Comparison of ENCODE assay signal across 9 cellular contexts in the genomic region with DNA sequence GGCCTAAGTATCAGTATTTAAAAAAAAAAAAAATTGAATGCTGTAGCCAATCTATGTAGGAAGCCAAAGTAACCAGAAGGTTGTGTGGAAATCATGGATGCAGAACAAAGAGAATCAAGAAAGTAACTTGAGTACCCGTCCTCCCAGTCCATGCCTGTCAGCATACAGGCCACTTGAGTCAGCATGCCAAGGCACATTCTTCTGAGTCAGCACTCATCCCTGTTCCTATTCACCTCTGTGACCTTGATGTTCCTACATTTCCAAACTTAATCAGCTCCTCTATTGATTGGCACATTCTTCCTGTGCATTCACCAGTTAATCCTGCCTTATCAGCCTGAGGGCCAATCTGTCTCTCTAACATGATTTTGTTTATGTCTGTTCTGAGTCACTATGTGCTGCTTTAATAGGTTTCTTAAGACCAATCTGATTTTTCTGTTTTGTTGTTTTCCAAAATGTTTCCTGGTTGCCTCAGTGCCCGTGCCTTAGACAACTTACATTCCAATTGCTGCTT.
DNase-seq lines count a peak whose midpoint lies in the region; ATAC-seq, FAIRE-seq and TF ChIP-seq lines count a peak whose summit lies in the region.
"Had no signal": no experiment of that assay in that cellular context is flagged by ENCODE, and none has a peak within 500 bp of the region (broad histone marks: within the 10 kb centered on the region; RNA-seq: fewer than 3 reads in every experiment).

No MANE protein-coding gene starts in this region.

- no peaks in the 10 kb centered on the region for H4K20me1 ChIP-seq in keratinocyte (ENCODE audit: control insufficient read depth, extremely low read depth, insufficient read depth, low read length)

- H2AFZ ChIP-seq in keratinocyte (ENCODE audit: control insufficient read depth, low read length) = no peak overlapping the region

- POLR2A ChIA-PET in AG04450 (lab: Yijun Ruan, JAX) (interaction anchor here (0.7 kb wide), 1 partner anchor 138 kb away, joined by 7 read pairs; no protein-coding TSS in a partner anchor), T-cell (lab: Charles Lee) (no interaction called here)

- no peaks in the 10 kb centered on the region for H3K27me3 Mint-ChIP-seq in natural killer cell treated with Interleukin-12 subunit alpha and Interleukin-12 subunit beta and Interleukin-15 and Interleukin-18, amount 100 ng/mL, for 72 hours
- H3K27me3 Mint-ChIP-seq in T-cell = no peaks in the 10 kb centered on the region

- no peaks in the 10 kb centered on the region for H3K9me3 Mint-ChIP-seq in natural killer cell treated with Interleukin-12 subunit alpha and Interleukin-12 subunit beta and Interleukin-15 and Interleukin-18, amount 100 ng/mL, for 72 hours
- H3K9me3 Mint-ChIP-seq in T-cell = no peaks in the 10 kb centered on the region

- FAIRE-seq in keratinocyte (lab: Jason Lieb, UNC) = peak; percentile 100

- no peaks in the 10 kb centered on the region for H3K27me3 ChIP-seq in AG04450 (ENCODE audit: control insufficient read depth, insufficient read depth, low read length)
- no peaks in the 10 kb centered on the region for H3K27me3 ChIP-seq in adipocyte (replicated peaks; ENCODE audit: control insufficient read depth, insufficient read depth, low read length)
- no peaks in the 10 kb centered on the region for H3K27me3 ChIP-seq in keratinocyte (ENCODE audit: control insufficient read depth, extremely low read depth, insufficient read depth, low read length)

- peaks cover 0 to 3% of the 10 kb centered on the region in 2 donors for H3K4me1 Mint-ChIP-seq in natural killer cell treated with Interleukin-12 subunit alpha and Interleukin-12 subunit beta and Interleukin-15 and Interleukin-18, amount 100 ng/mL, for 72 hours (ENCODE audit: low read depth in 2 of 2)
- no peaks in the 10 kb centered on the region for H3K4me1 Mint-ChIP-seq in T-cell

- H3K79me2 ChIP-seq in keratinocyte (ENCODE audit: control insufficient read depth, insufficient read depth, low read length) = peaks cover 3% of the 10 kb centered on the region

- no peak for ATAC-seq in natural killer cell treated with Interleukin-12 subunit alpha and Interleukin-12 subunit beta and Interleukin-15 and Interleukin-18, amount 100 ng/mL, for 72 hours
- no peak for ATAC-seq in T-cell (replicated peaks in 1 of 4)

- H3K36me3 Mint-ChIP-seq in natural killer cell treated with Interleukin-12 subunit alpha and Interleukin-12 subunit beta and Interleukin-15 and Interleukin-18, amount 100 ng/mL, for 72 hours = no peaks in the 10 kb centered on the region
- peaks cover 2% of the 10 kb centered on the region for H3K36me3 Mint-ChIP-seq in T-cell

- CTCF ChIA-PET in AG04450 (lab: Charles Lee) = interaction anchor here (0.7 to 1.6 kb wide), 4 partner anchors 52 to 684 kb away, joined by 3 to 4 read pairs (median 4); no protein-coding TSS in a partner anchor
- CTCF ChIA-PET in T-cell (lab: Charles Lee) = interaction anchor here in 1 of 2 donors (1.0 kb wide), 1 partner anchor 9 kb away, joined by 4 read pairs; no protein-coding TSS in a partner anchor

- TF ChIP-seq CTCF in AG04450 (IDR thresholded peaks at IDR 0.05; ENCODE audit: low read depth, low read length) = no peak
- no peak for TF ChIP-seq CTCF in keratinocyte (optimal IDR thresholded peaks at IDR 0.05 in 1 of 3, IDR thresholded peaks at IDR 0.05 in 1 of 3, conservative IDR thresholded peaks at IDR 0.05 in 1 of 3; ENCODE audit: extremely low read depth in 1 of 3, insufficient read depth in 2 of 3, low read length in 3 of 3)

- no peak overlapping the region for H3K4me3 ChIP-seq in AG04450 (ENCODE audit: low read depth, low read length)
- H3K4me3 ChIP-seq in adipocyte (ENCODE audit: low read length) = no peak overlapping the region
- H3K4me3 ChIP-seq in keratinocyte (ENCODE audit: control insufficient read depth in 2 of 3, extremely low read depth in 1 of 3, insufficient read depth in 2 of 3, low read depth in 1 of 3, low read length in 3 of 3) = peak overlapping the region in 2 of 3 experiments; percentile 36 to 39

- no peaks in the 10 kb centered on the region for H3K9me3 ChIP-seq in AG04450 (ENCODE audit: control insufficient read depth, insufficient read depth, low read length)
- H3K9me3 ChIP-seq in adipocyte (ENCODE audit: control insufficient read depth, low read length) = no peaks in the 10 kb centered on the region
- no peaks in the 10 kb centered on the region for H3K9me3 ChIP-seq in keratinocyte (ENCODE audit: control insufficient read depth, low read depth, low read length)

- dilution Hi-C loops in keratinocyte (cut with MboI; ENCODE audit: extremely low pct_ligation_motif_present, low sequenced_read_pairs) = no loop called here

- H3K9ac ChIP-seq in adipocyte (ENCODE audit: low read length) = no peak overlapping the region
- peak overlapping the region; percentile 80 for H3K9ac ChIP-seq in keratinocyte (ENCODE audit: control insufficient read depth, extremely low read depth, insufficient read depth, low read length)

- H3K36me3 ChIP-seq in adipocyte (ENCODE audit: control insufficient read depth, insufficient read depth, low read length, severe bottlenecking) = no peaks in the 10 kb centered on the region
- H3K36me3 ChIP-seq in keratinocyte (ENCODE audit: control insufficient read depth in 2 of 2, extremely low read depth in 1 of 2, insufficient read depth in 2 of 2, low read length in 2 of 2) = no peaks in the 10 kb centered on the region

- DNase-seq in AG04450 (ENCODE audit: low read depth, low spot score) (peak; percentile 32), HS-5 (ENCODE audit: low read depth) (peak; percentile 89), adipocyte (ENCODE audit: low read depth) (peak; percentile 93), keratinocyte (ENCODE audit: low read depth, low spot score) (peak; percentile 97), NCI-H748 treated with DMSO at 0.1 percent for 48 hours (lab: John Stamatoyannopoulos, UW) (no peak), mucosa of gallbladder (ENCODE audit: low spot score) (no peak), T-cell (no peak)
- DNase-seq in natural killer cell treated with Interleukin-12 subunit alpha and Interleukin-12 subunit beta and Interleukin-15 and Interleukin-18, amount 100 ng/mL, for 72 hours (ENCODE audit: low spot score) = no peak
- DNase-seq: stimulated activated naive CD4-positive, alpha-beta T cell had no signal

- H3K27ac Mint-ChIP-seq in natural killer cell treated with Interleukin-12 subunit alpha and Interleukin-12 subunit beta and Interleukin-15 and Interleukin-18, amount 100 ng/mL, for 72 hours = no peak overlapping the region
- no peak overlapping the region for H3K27ac Mint-ChIP-seq in T-cell

- H3K27ac ChIP-seq in AG04450 (ENCODE audit: low read depth, low read length) (peak overlapping the region; percentile 76), keratinocyte (ENCODE audit: control insufficient read depth, insufficient read depth, low read length) (peak overlapping the region; percentile 98)

- no peaks in the 10 kb centered on the region for H3K9me1 ChIP-seq in keratinocyte (ENCODE audit: control insufficient read depth, extremely low read depth, insufficient read depth, low read length)

- H3K4me2 ChIP-seq in keratinocyte (ENCODE audit: control insufficient read depth, extremely low read depth, insufficient read depth, low read depth, low read length) = peak overlapping the region; percentile 87

- peaks cover 20% of the 10 kb centered on the region for H3K4me1 ChIP-seq in adipocyte (ENCODE audit: control insufficient read depth, insufficient read depth, low read length)
- peaks cover 41% of the 10 kb centered on the region for H3K4me1 ChIP-seq in keratinocyte (ENCODE audit: control insufficient read depth, extremely low read depth, insufficient read depth, low read length)

- no peak overlapping the region for H3K4me3 Mint-ChIP-seq in natural killer cell treated with Interleukin-12 subunit alpha and Interleukin-12 subunit beta and Interleukin-15 and Interleukin-18, amount 100 ng/mL, for 72 hours
- H3K4me3 Mint-ChIP-seq in T-cell = no peak overlapping the region

Comparison
In these comparisons a context has a peak if more than half of its experiments do, and no peak if none do; other contexts are left out.
1. DNase-seq: peak in AG04450 (single experiment), HS-5 (single experiment), adipocyte (single experiment) and keratinocyte (single experiment); none in NCI-H748 treated with DMSO at 0.1 percent for 48 hours (single experiment), mucosa of gallbladder (single experiment), natural killer cell treated with Interleukin-12 subunit alpha and Interleukin-12 subunit beta and Interleukin-15 and Interleukin-18, amount 100 ng/mL, for 72 hours (single experiment) and T-cell (0 of 34).
2. H3K4me3 ChIP-seq: peak in keratinocyte (2 of 3); none in AG04450 (single experiment) and adipocyte (single experiment).